In genomic region chr3:157109267-157110141, GRCh38 we compare ENCODE assay signal across 1 cellular context.
TF ChIP-seq lines count a peak whose summit lies in the region.

No MANE protein-coding gene starts in this region.

TF ChIP-seq in K562, 482 proteins besides CTCF, POLR2A, EP300 and RAD21 (continued from another document and continues in another):
- TF ChIP-seq PRDM10 (IDR thresholded peaks at IDR 0.05; ENCODE audit: partially characterized antibody) (no peak), PBX2 (CRISPR knock-in tag; IDR thresholded peaks at IDR 0.05; ENCODE audit: low read depth) (no peak), PBX2 (tag; conservative IDR thresholded peaks at IDR 0.05; ENCODE audit: low read depth) (no peak; the same call in 1 of the 2 replicates), CBX2 (IDR thresholded peaks at IDR 0.05; ENCODE audit: insufficient read depth, low read length, poor library complexity, severe bottlenecking) (no peak), LCOR (CRISPR knock-in tag; IDR thresholded peaks at IDR 0.05) (peak; percentile 48; the same call in 1 of the 2 replicates), NR2C1 (IDR thresholded peaks at IDR 0.05) (no peak), NR2C1 (tag; IDR thresholded peaks at IDR 0.05) (peak; percentile 65; the same call in 1 of the 2 replicates), ZNF655 (CRISPR knock-in tag; IDR thresholded peaks at IDR 0.05) (no peak), JUND (IDR thresholded peaks at IDR 0.05; ENCODE audit: borderline replicate concordance, low read depth, low read length) (peak; percentile 91), JUND (tag; IDR thresholded peaks at IDR 0.05; ENCODE audit: borderline replicate concordance, low read depth, low read length) (peak; percentile 88; the same call in 1 of the 3 replicates), PKNOX1 (IDR thresholded peaks at IDR 0.05) (peak; percentile 35; the same call in 1 of the 2 replicates), TFE3 (CRISPR knock-in tag; IDR thresholded peaks at IDR 0.05) (no peak), SIRT6 (IDR thresholded peaks at IDR 0.05; ENCODE audit: low read depth, low read length) (no peak), ZBTB2 (IDR thresholded peaks at IDR 0.05) (no peak; the same call in 1 of the 2 replicates), CAMTA2 (CRISPR knock-in tag; conservative IDR thresholded peaks at IDR 0.05) (no peak), ILK (tag; IDR thresholded peaks at IDR 0.05; ENCODE audit: borderline replicate concordance, low read depth) (no peak), ZNF24 (IDR thresholded peaks at IDR 0.05) (no peak), ZHX1 (conservative IDR thresholded peaks at IDR 0.05; ENCODE audit: low read length) (no peak), TAF1 (IDR thresholded peaks at IDR 0.05; ENCODE audit: control insufficient read depth, extremely low read depth, insufficient read depth, low read length, severe bottlenecking) (peak; percentile 56), RBFOX2 (IDR thresholded peaks at IDR 0.05; ENCODE audit: low read depth, low read length) (no peak), SLC30A9 (CRISPR knock-in tag; IDR thresholded peaks at IDR 0.05) (no peak), PTTG1 (tag; IDR thresholded peaks at IDR 0.05; ENCODE audit: low read depth) (no peak), TARDBP (IDR thresholded peaks at IDR 0.05) (no peak), PRMT5 (CRISPR knock-in tag; IDR thresholded peaks at IDR 0.05) (no peak), TAF15 (IDR thresholded peaks at IDR 0.05; ENCODE audit: low read depth, low read length) (no peak), ELF1 (tag; IDR thresholded peaks at IDR 0.05) (no peak), TRIM24 (IDR thresholded peaks at IDR 0.05) (peak; percentile 40 to 73; a peak in 2 of 4 replicates), FOXM1 (IDR thresholded peaks at IDR 0.05; ENCODE audit: low read depth) (peak; percentile 74), FOXM1 (CRISPR knock-in tag; IDR thresholded peaks at IDR 0.05; ENCODE audit: low read depth) (no peak), HINFP (tag; conservative IDR thresholded peaks at IDR 0.05; ENCODE audit: low read depth) (0 out of 2 replicates have a peak, but pooled peaks have one; percentile 42), CEBPZ (IDR thresholded peaks at IDR 0.05; ENCODE audit: borderline replicate concordance, low read depth, low read length) (no peak), KLF1 (tag; IDR thresholded peaks at IDR 0.05) (no peak), TAF7 (tag; IDR thresholded peaks at IDR 0.05) (0 out of 2 replicates have a peak, but pooled peaks have one; percentile 5), CREBBP (IDR thresholded peaks at IDR 0.05; ENCODE audit: low read depth, low read length) (no peak), MTF1 (CRISPR knock-in tag; IDR thresholded peaks at IDR 0.05; ENCODE audit: borderline replicate concordance) (no peak), ATF1 (CRISPR knock-in tag; IDR thresholded peaks at IDR 0.05) (no peak), ATF1 (tag; IDR thresholded peaks at IDR 0.05) (peak; percentile 91), SMARCB1 (IDR thresholded peaks at IDR 0.05; ENCODE audit: insufficient read length, low read depth) (no peak), ZNF133 (CRISPR knock-in tag; IDR thresholded peaks at IDR 0.05) (no peak), SMAD3 (CRISPR knock-in tag; conservative IDR thresholded peaks at IDR 0.05) (no peak)
